Comparison of ENCODE assay signal across 23 cellular contexts in the genomic region with DNA sequence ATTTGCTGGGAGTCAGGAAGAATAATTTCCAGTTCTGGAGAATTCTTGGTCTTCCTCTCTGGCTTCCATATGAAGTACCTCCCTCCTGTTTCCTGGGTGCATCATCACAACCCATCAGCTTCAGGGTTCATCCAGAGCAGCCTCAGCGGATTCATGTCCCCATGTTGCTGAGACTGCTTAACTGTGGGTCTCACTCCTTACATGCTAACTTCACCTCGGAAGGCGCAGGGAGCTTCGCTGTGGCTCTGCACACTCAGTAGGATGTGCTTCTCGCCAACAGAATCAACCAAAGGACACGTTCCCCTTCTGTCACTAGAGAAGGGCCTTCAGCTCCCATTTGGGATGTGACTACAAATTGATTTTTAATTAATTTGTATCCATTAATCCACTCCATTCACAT.
"Had no signal": no experiment of that assay in that cellular context is flagged by ENCODE, and none has a peak within 500 bp of the region (broad histone marks: within the 10 kb centered on the region; RNA-seq: fewer than 3 reads in every experiment).

No MANE protein-coding gene starts in this region.

- H2AFZ ChIP-seq: neural progenitor cell, parathyroid adenoma had no signal

- H3K27ac Mint-ChIP-seq: endodermal cell; immature natural killer cell; mesothelial cell of epicardium; natural killer cell treated with Interleukin-12 subunit alpha and Interleukin-12 subunit beta and Interleukin-15 and Interleukin-18, amount 100 ng/mL, for 72 hours; neural progenitor cell; stimulated activated memory B cell treated with anti-CD40 and anti-IgM and Interleukin-4, amounts not matched to agents 10 μg/mL and 1 μg/mL and 100 μg/mL, for 72 hours; stimulated activated naive CD8-positive, alpha-beta T cell treated with anti-CD3 and anti-CD28 coated beads, Interleukin-15, Interleukin-2, amounts not matched to agents 100 ng/mL and 50 ng/mL, for 24 hours had no signal

- H3K27me3 Mint-ChIP-seq: natural killer cell treated with Interleukin-12 subunit alpha and Interleukin-12 subunit beta and Interleukin-15 and Interleukin-18, amount 100 ng/mL, for 72 hours; stimulated activated memory B cell treated with anti-CD40 and anti-IgM and Interleukin-4, amounts not matched to agents 10 μg/mL and 1 μg/mL and 100 μg/mL, for 72 hours; stimulated activated naive CD8-positive, alpha-beta T cell treated with anti-CD3 and anti-CD28 coated beads, Interleukin-15, Interleukin-2, amounts not matched to agents 100 ng/mL and 50 ng/mL, for 24 hours had no signal

- ATAC-seq: foreskin keratinocyte; natural killer cell treated with Interleukin-12 subunit alpha and Interleukin-12 subunit beta and Interleukin-15 and Interleukin-18, amount 100 ng/mL, for 72 hours; right lobe of liver; stimulated activated memory B cell treated with anti-CD40 and anti-IgM and Interleukin-4, amounts not matched to agents 10 μg/mL and 1 μg/mL and 100 μg/mL, for 72 hours had no signal

- H3K4me3 ChIP-seq: neural progenitor cell, psoas muscle, right lobe of liver, spleen, tibial artery, upper lobe of left lung, vagina had no signal

- H3K4me1 ChIP-seq: foreskin keratinocyte, neural progenitor cell, parathyroid adenoma, psoas muscle, right lobe of liver, spleen, tibial artery, upper lobe of left lung, vagina had no signal

- H3K79me2 ChIP-seq: parathyroid adenoma had no signal

- DNase-seq: dermis blood vessel endothelial cell; effector CD4-positive, alpha-beta T cell; endodermal cell; erythroblast; foreskin keratinocyte; immature natural killer cell; occipital lobe; psoas muscle; retina; right lobe of liver; spleen; stimulated activated CD4-positive, alpha-beta T cell treated with anti-CD3 and anti-CD28 coated beads, Interleukin-15, amount 100 ng/mL, for 24 hours; stimulated activated CD4-positive, alpha-beta T cell treated with anti-CD3 and anti-CD28 coated beads, Interleukin-1b, Interleukin-23, amount 100 ng/mL, for 48 hours; stimulated activated CD4-positive, alpha-beta T cell treated with anti-CD3 and anti-CD28 coated beads, Interleukin-4, amount 100 ng/mL, for 24 hours; upper lobe of left lung had no signal

- H3K4me2 ChIP-seq: neural progenitor cell had no signal

- H3K27me3 ChIP-seq: foreskin keratinocyte, neural progenitor cell, right lobe of liver, spleen, tibial artery, upper lobe of left lung, vagina had no signal

- H3K36me3 Mint-ChIP-seq: immature natural killer cell; mesothelial cell of epicardium; natural killer cell treated with Interleukin-12 subunit alpha and Interleukin-12 subunit beta and Interleukin-15 and Interleukin-18, amount 100 ng/mL, for 72 hours; stimulated activated memory B cell treated with anti-CD40 and anti-IgM and Interleukin-4, amounts not matched to agents 10 μg/mL and 1 μg/mL and 100 μg/mL, for 72 hours had no signal

- H3K27ac ChIP-seq: foreskin keratinocyte, neural progenitor cell, parathyroid adenoma, psoas muscle, right lobe of liver, spleen, tibial artery, upper lobe of left lung, vagina had no signal

- H3K4me1 Mint-ChIP-seq: endodermal cell, mesothelial cell of epicardium had no signal

- H3K9me3 ChIP-seq: psoas muscle, right lobe of liver, spleen, tibial artery, upper lobe of left lung, vagina had no signal

- H3K9me3 Mint-ChIP-seq: endodermal cell; immature natural killer cell; mesothelial cell of epicardium; natural killer cell treated with Interleukin-12 subunit alpha and Interleukin-12 subunit beta and Interleukin-15 and Interleukin-18, amount 100 ng/mL, for 72 hours; stimulated activated memory B cell treated with anti-CD40 and anti-IgM and Interleukin-4, amounts not matched to agents 10 μg/mL and 1 μg/mL and 100 μg/mL, for 72 hours; stimulated activated naive CD8-positive, alpha-beta T cell treated with anti-CD3 and anti-CD28 coated beads, Interleukin-15, Interleukin-2, amounts not matched to agents 100 ng/mL and 50 ng/mL, for 24 hours had no signal

- H3K36me3 ChIP-seq: neural progenitor cell, right lobe of liver, spleen, tibial artery, upper lobe of left lung, vagina had no signal

- H3K4me3 Mint-ChIP-seq: endodermal cell; immature natural killer cell; mesothelial cell of epicardium; natural killer cell treated with Interleukin-12 subunit alpha and Interleukin-12 subunit beta and Interleukin-15 and Interleukin-18, amount 100 ng/mL, for 72 hours; neural progenitor cell; stimulated activated memory B cell treated with anti-CD40 and anti-IgM and Interleukin-4, amounts not matched to agents 10 μg/mL and 1 μg/mL and 100 μg/mL, for 72 hours; stimulated activated naive CD8-positive, alpha-beta T cell treated with anti-CD3 and anti-CD28 coated beads, Interleukin-15, Interleukin-2, amounts not matched to agents 100 ng/mL and 50 ng/mL, for 24 hours had no signal
